ENCODE assay signal across 9 cellular contexts in the genomic region with DNA sequence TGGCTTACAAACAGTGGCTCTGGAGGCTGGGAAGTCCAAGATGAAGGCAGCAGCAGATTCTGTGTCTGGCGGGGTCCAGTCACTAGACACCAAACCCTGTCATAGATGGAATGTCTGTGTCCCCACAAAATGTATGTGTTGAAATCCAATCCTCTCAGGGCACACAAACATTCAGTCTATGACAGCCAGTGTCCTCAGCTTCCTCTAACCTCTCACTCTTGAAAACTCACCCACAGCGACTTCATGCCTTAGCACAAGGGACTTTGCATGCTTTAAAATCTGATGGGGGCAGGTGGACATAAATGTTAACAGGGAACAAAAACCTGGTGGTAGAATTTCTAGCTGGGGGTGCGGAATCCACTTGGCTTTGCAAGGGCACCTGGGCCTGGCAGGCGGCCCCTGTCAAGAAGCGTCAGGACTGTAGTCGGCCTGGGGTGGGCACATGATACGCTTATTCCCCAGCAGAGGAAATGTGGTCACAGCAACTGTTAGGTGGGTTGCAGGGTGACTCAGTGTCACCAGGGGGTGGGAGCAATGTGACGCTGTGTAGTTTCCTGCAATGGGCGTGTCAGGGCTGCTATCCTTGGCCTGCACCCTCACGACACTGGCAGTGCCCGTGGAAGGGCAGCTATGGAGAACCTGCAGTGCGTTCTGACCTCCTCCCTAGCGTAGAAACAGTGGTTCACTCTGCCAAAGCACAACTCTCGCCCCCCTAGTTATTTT. TPM values are rescaled to one million over a fixed set of nuclear protein-coding genes. Genes with fewer than 3 reads are reported as not detected.
A peak's percentile ranks its signal among the peaks of the same experiment; 100 is the strongest.
DNase-seq lines count a peak whose midpoint lies in the region; ATAC-seq and TF ChIP-seq lines count a peak whose summit lies in the region.
"Had no signal": no experiment of that assay in that cellular context is flagged by ENCODE, and none has a peak within 500 bp of the region (broad histone marks: within the 10 kb centered on the region; RNA-seq: fewer than 3 reads in every experiment).

No MANE protein-coding gene starts in this region.

- ATAC-seq in HG03432 (IDR thresholded peaks at IDR 0.05; ENCODE audit: unreplicated experiment), result peak; percentile 51

- H3K36me3 ChIP-seq in neutrophil (no peaks in the 10 kb centered on the region), transverse colon (no peaks in the 10 kb centered on the region)

- H3K27ac Mint-ChIP-seq in activated T-helper 2 cell treated with anti-CD3 and anti-CD28 coated beads, Interferon-gamma antibody, Interleukin-2, Interleukin-4, amounts not matched to agents 10 μg/mL and 5 μg/mL and 100 μg/mL, durations not matched to agents 14 hours and 24 hours and 36 hours, result peak overlapping the region; percentile 82

- DNase-seq in A172 (ENCODE audit: low spot score) (peak; percentile 14), substantia nigra (lab: John Stamatoyannopoulos, UW) (no peak), transverse colon (no peak), T-helper 9 cell (no peak), NCI-H1436 (lab: John Stamatoyannopoulos, UW) (no peak)
- no peak for DNase-seq in activated T-helper 2 cell treated with anti-CD3 and anti-CD28 coated beads, Interferon-gamma antibody, Interleukin-2, Interleukin-4, amounts not matched to agents 10 μg/mL and 5 μg/mL and 100 μg/mL, durations not matched to agents 14 hours and 24 hours and 36 hours (ENCODE audit: low spot score)

- no peaks in the 10 kb centered on the region for H3K9me3 Mint-ChIP-seq in activated T-helper 2 cell treated with anti-CD3 and anti-CD28 coated beads, Interferon-gamma antibody, Interleukin-2, Interleukin-4, amounts not matched to agents 10 μg/mL and 5 μg/mL and 100 μg/mL, durations not matched to agents 14 hours and 24 hours and 36 hours

- WGBS in transverse colon (ENCODE audit: low coverage in 1 of 2), 2 donors, result 80 to 81% methylated on average over 10 to 14 of the region's 14 CpGs

- H3K9me3 ChIP-seq in neutrophil, result no peaks in the 10 kb centered on the region
- H3K9me3 ChIP-seq in transverse colon, result no peaks in the 10 kb centered on the region

- no peaks in the 10 kb centered on the region for H3K36me3 Mint-ChIP-seq in activated T-helper 2 cell treated with anti-CD3 and anti-CD28 coated beads, Interferon-gamma antibody, Interleukin-2, Interleukin-4, amounts not matched to agents 10 μg/mL and 5 μg/mL and 100 μg/mL, durations not matched to agents 14 hours and 24 hours and 36 hours (ENCODE audit: low read depth)

- H3K27me3 ChIP-seq in neutrophil, result no peaks in the 10 kb centered on the region
- H3K27me3 ChIP-seq in transverse colon, result no peaks in the 10 kb centered on the region

- TF ChIP-seq POLR2A in transverse colon (IDR thresholded peaks at IDR 0.05), result no peak

- TF ChIP-seq CTCF in neutrophil (IDR thresholded peaks at IDR 0.05) (no peak), transverse colon (IDR thresholded peaks at IDR 0.05) (no peak)

- intact Hi-C loops in activated T-helper 2 cell treated with anti-CD3 and anti-CD28 coated beads, Interferon-gamma antibody, Interleukin-2, Interleukin-4, amounts not matched to agents 10 μg/mL and 5 μg/mL and 100 μg/mL, durations not matched to agents 14 hours and 24 hours and 36 hours (cut with micrococcal nuclease), result no loop called here
- intact Hi-C loops in transverse colon (cut with DNase I; ENCODE audit: low total_unique reads), result no loop called here

- H3K27me3 Mint-ChIP-seq in activated T-helper 2 cell treated with anti-CD3 and anti-CD28 coated beads, Interferon-gamma antibody, Interleukin-2, Interleukin-4, amounts not matched to agents 10 μg/mL and 5 μg/mL and 100 μg/mL, durations not matched to agents 14 hours and 24 hours and 36 hours (ENCODE audit: low read depth), result peaks cover 32% of the 10 kb centered on the region

- TF ChIP-seq EP300 in transverse colon (IDR thresholded peaks at IDR 0.05; ENCODE audit: low read depth), result no peak

- H3K4me1 Mint-ChIP-seq in activated T-helper 2 cell treated with anti-CD3 and anti-CD28 coated beads, Interferon-gamma antibody, Interleukin-2, Interleukin-4, amounts not matched to agents 10 μg/mL and 5 μg/mL and 100 μg/mL, durations not matched to agents 14 hours and 24 hours and 36 hours (ENCODE audit: low read depth), result peaks cover 35% of the 10 kb centered on the region

- H3K4me3 ChIP-seq in neutrophil (ENCODE audit: low read depth in 1 of 2, low read length in 1 of 2) (no peak overlapping the region), transverse colon (no peak overlapping the region)

- peak overlapping the region; percentile 67 for H3K27ac ChIP-seq in neutrophil
- H3K27ac ChIP-seq in substantia nigra (ENCODE audit: low read depth, low read length, poor library complexity, severe bottlenecking), result no peak overlapping the region
- peak overlapping the region in 2 of 4 donors; percentile 21 to 60 for H3K27ac ChIP-seq in transverse colon
- H3K27ac ChIP-seq: KMS-11 had no signal

- H3K4me1 ChIP-seq in neutrophil (ENCODE audit: control insufficient read depth in 1 of 2, insufficient read depth in 1 of 2, low read depth in 1 of 2, low read length in 1 of 2), result peaks cover 32 to 39% of the 10 kb centered on the region in 2 experiments
- peaks cover 16 to 51% (median 37%) of the 10 kb centered on the region in 4 donors for H3K4me1 ChIP-seq in transverse colon

- in situ Hi-C loops in transverse colon (cut with MboI; ENCODE audit: low pct_ligation_motif_present in 1 of 4, low pct_unique_long_range_greater_than_20kb in 1 of 4, low sequenced_read_pairs in 3 of 4), result no loop called here

- H3K4me3 Mint-ChIP-seq in activated T-helper 2 cell treated with anti-CD3 and anti-CD28 coated beads, Interferon-gamma antibody, Interleukin-2, Interleukin-4, amounts not matched to agents 10 μg/mL and 5 μg/mL and 100 μg/mL, durations not matched to agents 14 hours and 24 hours and 36 hours (ENCODE audit: low read depth), result no peak overlapping the region

RNA-seq across cellular contexts. Expression of gene RIN3, which starts 17.7 kb away (rescaled TPM):
- 0.33 and 2.6 TPM in 2 replicates for total RNA-seq in A172 (2014; rRNA removed; shearing (Covaris generic))
- total RNA-seq in activated T-helper 2 cell treated with anti-CD3 and anti-CD28 coated beads, Interferon-gamma antibody, Interleukin-2, Interleukin-4, amounts not matched to agents 10 μg/mL and 5 μg/mL and 100 μg/mL, durations not matched to agents 14 hours and 24 hours and 36 hours, result 21.1 and 22.1 TPM in 2 replicates
- total RNA-seq in transverse colon, result 10 to 100 TPM; 16.2 to 24.3 (median 20.7) TPM
